In the genomic region with DNA sequence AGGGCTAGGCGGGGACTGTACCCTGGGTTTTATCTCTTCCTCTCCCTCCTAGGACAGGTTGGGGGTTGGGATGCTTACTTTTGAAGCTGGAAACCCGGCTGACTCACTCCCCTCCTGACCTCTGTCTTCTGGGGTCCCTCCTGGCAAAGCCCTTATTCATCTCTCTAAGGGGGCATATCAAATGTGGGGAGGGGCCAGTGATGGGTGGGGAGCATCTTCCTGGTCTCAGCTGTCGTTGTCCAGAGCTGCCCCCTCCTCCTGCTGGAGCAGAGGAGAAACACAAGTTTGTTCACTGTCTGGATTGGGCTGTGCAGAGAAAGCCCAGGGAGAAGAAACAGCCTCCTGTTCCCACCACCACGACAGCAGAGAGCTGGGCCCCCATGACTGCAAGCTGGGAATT, we compare ENCODE assay signal across 15 cellular contexts.
DNase-seq lines count a peak whose midpoint lies in the region; TF ChIP-seq lines count a peak whose summit lies in the region.
"Had no signal": no experiment of that assay in that cellular context is flagged by ENCODE, and none has a peak within 500 bp of the region (broad histone marks: within the 10 kb centered on the region; RNA-seq: fewer than 3 reads in every experiment).

No MANE protein-coding gene starts in this region.

- peak overlapping the region; percentile 9 for H3K27ac ChIP-seq in muscle layer of duodenum (ENCODE audit: low read length)
- no peak overlapping the region for H3K27ac ChIP-seq in ascending aorta

- H3K4me1 Mint-ChIP-seq in HFFc6 (ENCODE audit: low read depth): peaks cover 31% of the 10 kb centered on the region
- H3K4me1 Mint-ChIP-seq in chondrocyte (ENCODE audit: low read depth): peaks cover 29% of the 10 kb centered on the region
- H3K4me1 Mint-ChIP-seq: activated naive CD4-positive, alpha-beta T cell treated with anti-CD3 and anti-CD28 coated beads, Interleukin-2, amount 10 ng/mL, durations not matched to agents 7 days and 5 days; naive B cell had no signal

- H3K9me3 ChIP-seq in muscle layer of duodenum (ENCODE audit: control insufficient read depth in 1 of 2, low read length in 2 of 2) (peaks cover 3 to 8% of the 10 kb centered on the region in 2 donors), ascending aorta (peaks cover 4 to 12% of the 10 kb centered on the region in 2 donors)
- H3K9me3 ChIP-seq: thyroid gland had no signal

- H3K4me1 ChIP-seq in muscle layer of duodenum (ENCODE audit: control insufficient read depth in 1 of 2, insufficient read depth in 2 of 2, low read length in 2 of 2): peaks cover 0 to 3% of the 10 kb centered on the region in 2 donors
- no peaks in the 10 kb centered on the region for H3K4me1 ChIP-seq in ascending aorta

- peak; percentile 67 for DNase-seq in 8988T
- no peak for DNase-seq in HFFc6
- no peak for DNase-seq in chondrocyte (ENCODE audit: low spot score)
- DNase-seq in hepatic stellate cell (ENCODE audit: low spot score): no peak
- no peak for DNase-seq in NOMO-1 treated with DMSO at 0.1 percent for 48 hours (lab: John Stamatoyannopoulos, UW; ENCODE audit: unreplicated experiment)
- DNase-seq in activated CD8-positive, alpha-beta memory T cell treated with anti-CD3 and anti-CD28 coated beads for 24 hours: no peak
- DNase-seq in ascending aorta (ENCODE audit: low spot score in 2 of 2): no peak
- DNase-seq: activated naive CD4-positive, alpha-beta T cell treated with anti-CD3 and anti-CD28 coated beads, Interleukin-2, amount 10 ng/mL, durations not matched to agents 7 days and 5 days; naive B cell; NCI-H1105 treated with DMSO at 0.1 percent for 48 hours; NCI-H524; RPMI8226; small intestine had no signal

- intact Hi-C loops in ascending aorta (cut with DNase I): no loop called here

- peak overlapping the region; percentile 54 for H3K4me3 Mint-ChIP-seq in HFFc6
- no peak overlapping the region for H3K4me3 Mint-ChIP-seq in chondrocyte (ENCODE audit: unreplicated experiment)
- H3K4me3 Mint-ChIP-seq: activated naive CD4-positive, alpha-beta T cell treated with anti-CD3 and anti-CD28 coated beads, Interleukin-2, amount 10 ng/mL, durations not matched to agents 7 days and 5 days had no signal

- H3K36me3 Mint-ChIP-seq in HFFc6 (ENCODE audit: low read depth) (no peaks in the 10 kb centered on the region), chondrocyte (ENCODE audit: low read depth) (peaks cover 3% of the 10 kb centered on the region)

- H3K9me3 Mint-ChIP-seq in HFFc6 (peaks cover 11% of the 10 kb centered on the region), chondrocyte (ENCODE audit: low read depth) (peaks cover 9% of the 10 kb centered on the region)

- H3K4me3 ChIP-seq in muscle layer of duodenum (ENCODE audit: low read depth in 1 of 2, low read length in 2 of 2) (no peak overlapping the region), ascending aorta (no peak overlapping the region)
- H3K4me3 ChIP-seq: thyroid gland had no signal

- H3K36me3 ChIP-seq in muscle layer of duodenum (ENCODE audit: control insufficient read depth in 1 of 2, insufficient read depth in 2 of 2, low read length in 2 of 2): no peaks in the 10 kb centered on the region
- no peaks in the 10 kb centered on the region for H3K36me3 ChIP-seq in ascending aorta
- H3K36me3 ChIP-seq: thyroid gland had no signal

- H3K27me3 ChIP-seq in muscle layer of duodenum (ENCODE audit: low read depth, low read length): peaks cover 3% of the 10 kb centered on the region
- H3K27me3 ChIP-seq in ascending aorta: no peaks in the 10 kb centered on the region
- H3K27me3 ChIP-seq: thyroid gland had no signal

- H3K27me3 Mint-ChIP-seq in HFFc6 (ENCODE audit: insufficient read depth) (peaks cover 5% of the 10 kb centered on the region), chondrocyte (ENCODE audit: low read depth) (peaks cover 2% of the 10 kb centered on the region)

- peak; percentile 27; the same call in 1 of the 2 replicates for TF ChIP-seq CTCF in HFFc6 (IDR thresholded peaks at IDR 0.05)
- TF ChIP-seq CTCF in chondrocyte (IDR thresholded peaks at IDR 0.05): no peak
- TF ChIP-seq CTCF in ascending aorta (IDR thresholded peaks at IDR 0.05): no peak

- H3K27ac Mint-ChIP-seq in HFFc6: no peak overlapping the region
- H3K27ac Mint-ChIP-seq in chondrocyte (ENCODE audit: unreplicated experiment): peak overlapping the region; percentile 18
- H3K27ac Mint-ChIP-seq: activated naive CD4-positive, alpha-beta T cell treated with anti-CD3 and anti-CD28 coated beads, Interleukin-2, amount 10 ng/mL, durations not matched to agents 7 days and 5 days; naive B cell had no signal
